Comparison of ENCODE assay signal across 19 cellular contexts in genomic region chr4:187433141-187433540, GRCh38.
"Had no signal": no experiment of that assay in that cellular context is flagged by ENCODE, and none has a peak within 500 bp of the region (broad histone marks: within the 10 kb centered on the region; RNA-seq: fewer than 3 reads in every experiment).

No MANE protein-coding gene starts in this region.

- ATAC-seq: gastrocnemius medialis; heart right ventricle; left cardiac atrium; left lung; left ventricle myocardium superior; lower lobe of right lung; naive thymus-derived CD4-positive, alpha-beta T cell had no signal

- DNase-seq: dermis blood vessel endothelial cell; dorsolateral prefrontal cortex; effector CD4-positive, alpha-beta T cell; effector memory CD4-positive, alpha-beta T cell; esophagus squamous epithelium; foreskin fibroblast; gastrocnemius medialis; glutamatergic neuron; head of caudate nucleus; heart right ventricle; hippocampal formation; left cardiac atrium; left lung; left ventricle myocardium superior; lower lobe of right lung; mesendoderm; midbrain; naive thymus-derived CD4-positive, alpha-beta T cell had no signal

- H3K27ac ChIP-seq: coronary artery, dorsolateral prefrontal cortex, esophagus squamous epithelium, gastrocnemius medialis, heart right ventricle, left lung, lower lobe of right lung had no signal

- H3K4me1 ChIP-seq: esophagus squamous epithelium, gastrocnemius medialis, heart right ventricle, left lung, lower lobe of right lung had no signal

- H3K27me3 ChIP-seq: dorsolateral prefrontal cortex, esophagus squamous epithelium, gastrocnemius medialis, heart right ventricle, left lung had no signal
